In genomic region chr13:51600703-51601102, GRCh38 we compare ENCODE assay signal across 23 cellular contexts.
"Had no signal": no experiment of that assay in that cellular context is flagged by ENCODE, and none has a peak within 500 bp of the region (broad histone marks: within the 10 kb centered on the region; RNA-seq: fewer than 3 reads in every experiment).

No MANE protein-coding gene starts in this region.

- H3K4me3 Mint-ChIP-seq: activated CD8-positive, alpha-beta T cell treated with anti-CD3 and anti-CD28 coated beads, Interleukin-2, amount 10 ng/mL, durations not matched to agents 7 days and 5 days; activated naive CD8-positive, alpha-beta T cell treated with anti-CD3 and anti-CD28 coated beads, Interleukin-2, amount 10 ng/mL, durations not matched to agents 7 days and 5 days; brain; central memory CD8-positive, alpha-beta T cell had no signal

- H3K9me3 Mint-ChIP-seq: brain; central memory CD8-positive, alpha-beta T cell had no signal

- DNase-seq: activated CD4-positive, alpha-beta T cell treated with anti-CD3 and anti-CD28 coated beads for 48 hours; activated CD4-positive, alpha-beta T cell treated with anti-CD3 and anti-CD28 coated beads, Interleukin-2, amount 50 U/mL, for 4 hours; activated CD4-positive, CD25-positive, alpha-beta regulatory T cell treated with anti-CD3 and anti-CD28 coated beads, Interleukin-2, amount 50 U/mL, for 72 hours; activated CD8-positive, alpha-beta memory T cell treated with anti-CD3 and anti-CD28 coated beads, Interleukin-2, amount 50 U/mL, for 48 hours; activated CD8-positive, alpha-beta T cell treated with anti-CD3 and anti-CD28 coated beads, Interleukin-2, amount 10 ng/mL, durations not matched to agents 7 days and 5 days; activated naive CD4-positive, alpha-beta T cell treated with anti-CD3 and anti-CD28 coated beads, Interleukin-2, amount 50 U/mL, for 16 hours; activated naive CD8-positive, alpha-beta T cell treated with anti-CD3 and anti-CD28 coated beads, Interleukin-2, amount 10 ng/mL, durations not matched to agents 7 days and 5 days; activated T-cell treated with anti-CD3 and anti-CD28 coated beads, Interleukin-2, amount 50 U/mL, for 1 hour; aorta; MM.1S; NCI-H1105; NCI-H1436; NCI-H1694 treated with DMSO at 0.1 percent for 48 hours; NCI-H2081; NCI-H510A treated with DMSO at 0.1 percent for 48 hours; NCI-H69; NK-92 treated with Interleukin-12 subunit alpha and Interleukin-12 subunit beta, amount 100 ng/mL, for 24 hours; Peyer's patch; Right ventricle myocardium superior; SJCRH30; SK-N-SH had no signal

- H3K27me3 Mint-ChIP-seq: activated naive CD8-positive, alpha-beta T cell treated with anti-CD3 and anti-CD28 coated beads, Interleukin-2, amount 10 ng/mL, durations not matched to agents 7 days and 5 days; brain; central memory CD8-positive, alpha-beta T cell had no signal

- H3K27ac Mint-ChIP-seq: activated CD8-positive, alpha-beta T cell treated with anti-CD3 and anti-CD28 coated beads, Interleukin-2, amount 10 ng/mL, durations not matched to agents 7 days and 5 days; activated naive CD8-positive, alpha-beta T cell treated with anti-CD3 and anti-CD28 coated beads, Interleukin-2, amount 10 ng/mL, durations not matched to agents 7 days and 5 days had no signal

- ATAC-seq: activated CD8-positive, alpha-beta T cell treated with anti-CD3 and anti-CD28 coated beads, Interleukin-2, amount 10 ng/mL, durations not matched to agents 7 days and 5 days had no signal
